ENCODE assay signal across 8 cellular contexts in genomic region chr19:27792576-27793127, GRCh38.
DNase-seq lines count a peak whose midpoint lies in the region; ATAC-seq and TF ChIP-seq lines count a peak whose summit lies in the region.

No MANE protein-coding gene starts in this region.

- no peaks in the 10 kb centered on the region for H3K36me3 ChIP-seq in CD8-positive, alpha-beta memory T cell (ENCODE audit: insufficient read depth, low read length)
- H3K36me3 ChIP-seq in OCI-LY3 (replicated peaks; ENCODE audit: low read depth, low read length): peaks cover 12% of the 10 kb centered on the region

- H3K27me3 Mint-ChIP-seq in CD8-positive, alpha-beta memory T cell: no peaks in the 10 kb centered on the region
- no peaks in the 10 kb centered on the region for H3K27me3 Mint-ChIP-seq in osteocyte (ENCODE audit: unreplicated experiment)

- peaks cover 36 to 51% (median 48%) of the 10 kb centered on the region in 3 donors for H3K4me1 Mint-ChIP-seq in CD8-positive, alpha-beta memory T cell
- H3K4me1 Mint-ChIP-seq in osteocyte (ENCODE audit: unreplicated experiment): peaks cover 28% of the 10 kb centered on the region

- CTCF ChIA-PET in CD8-positive, alpha-beta memory T cell (lab: Charles Lee): interaction anchor here (1.2 kb wide), 2 partner anchors 10 to 1818 kb away, joined by 3 read pairs; no protein-coding TSS in a partner anchor

- H3K36me3 Mint-ChIP-seq in CD8-positive, alpha-beta memory T cell: peaks cover 4 to 26% (median 14%) of the 10 kb centered on the region in 3 donors
- peaks cover 18% of the 10 kb centered on the region for H3K36me3 Mint-ChIP-seq in osteocyte (ENCODE audit: unreplicated experiment)

- H3K9me3 ChIP-seq in CD8-positive, alpha-beta memory T cell (ENCODE audit: low read length): no peaks in the 10 kb centered on the region
- no peaks in the 10 kb centered on the region for H3K9me3 ChIP-seq in OCI-LY3 (ENCODE audit: insufficient read depth, low read length)

- H2AFZ ChIP-seq in OCI-LY3 (ENCODE audit: low read depth, low read length): peak overlapping the region; percentile 71

- peak overlapping the region; percentile 72 for H3K4me2 ChIP-seq in OCI-LY3 (ENCODE audit: low read length)

- H3K27ac ChIP-seq in CD8-positive, alpha-beta memory T cell (ENCODE audit: low read depth, low read length): peak overlapping the region; percentile 91
- peak overlapping the region; percentile 69 for H3K27ac ChIP-seq in OCI-LY3 (ENCODE audit: low read length)

- TF ChIP-seq CTCF in OCI-LY3 (IDR thresholded peaks at IDR 0.05; ENCODE audit: low read depth, low read length): no peak
- no peak for TF ChIP-seq CTCF in epithelial cell of esophagus (IDR thresholded peaks at IDR 0.05; ENCODE audit: insufficient read depth, low read depth, low read length, missing control alignments)
- no peak for TF ChIP-seq CTCF in osteocyte (IDR thresholded peaks at IDR 0.05)

- peaks cover 18% of the 10 kb centered on the region for H3K4me1 ChIP-seq in CD8-positive, alpha-beta memory T cell (ENCODE audit: insufficient read depth, low read length)
- peaks cover 12% of the 10 kb centered on the region for H3K4me1 ChIP-seq in OCI-LY3 (ENCODE audit: low read length)

- H3K9ac ChIP-seq in OCI-LY3 (ENCODE audit: low read length): peak overlapping the region; percentile 77

- POLR2A ChIA-PET in CD8-positive, alpha-beta memory T cell (lab: Charles Lee): no interaction called here

- peak overlapping the region; percentile 93 to 98 (median 95) for H3K4me3 Mint-ChIP-seq in CD8-positive, alpha-beta memory T cell
- peak overlapping the region; percentile 91 for H3K4me3 Mint-ChIP-seq in osteocyte (ENCODE audit: unreplicated experiment)

- H4K20me1 ChIP-seq in OCI-LY3 (ENCODE audit: insufficient read depth, low read length): peaks cover 20% of the 10 kb centered on the region

- peak overlapping the region; percentile 100 for H3K4me3 ChIP-seq in CD8-positive, alpha-beta memory T cell (ENCODE audit: low read length)
- H3K4me3 ChIP-seq in OCI-LY3 (ENCODE audit: low read length) (peak overlapping the region; percentile 86), epithelial cell of esophagus (ENCODE audit: low read length) (peak overlapping the region; percentile 95)

- H3K27ac Mint-ChIP-seq in CD8-positive, alpha-beta memory T cell: peak overlapping the region; percentile 76 to 98 (median 96)
- peak overlapping the region; percentile 93 for H3K27ac Mint-ChIP-seq in osteocyte (ENCODE audit: unreplicated experiment)

- H3K9me3 Mint-ChIP-seq in CD8-positive, alpha-beta memory T cell: no peaks in the 10 kb centered on the region
- peaks cover 13% of the 10 kb centered on the region for H3K9me3 Mint-ChIP-seq in osteocyte (ENCODE audit: unreplicated experiment)

- no peaks in the 10 kb centered on the region for H3K27me3 ChIP-seq in CD8-positive, alpha-beta memory T cell (ENCODE audit: insufficient read depth, low read length, poor library complexity, severe bottlenecking)
- no peaks in the 10 kb centered on the region for H3K27me3 ChIP-seq in OCI-LY3 (ENCODE audit: low read depth, low read length)

- peaks cover 83% of the 10 kb centered on the region for H3K79me2 ChIP-seq in OCI-LY3 (ENCODE audit: low read length)

- ATAC-seq in GM18868 (IDR thresholded peaks at IDR 0.05; ENCODE audit: unreplicated experiment): no peak
- ATAC-seq in HG03095 (IDR thresholded peaks at IDR 0.05; ENCODE audit: unreplicated experiment): no peak
- ATAC-seq in GM18873 (IDR thresholded peaks at IDR 0.05; ENCODE audit: low FRiP score, unreplicated experiment): no peak

- no peak for DNase-seq in CD8-positive, alpha-beta memory T cell
- DNase-seq in epithelial cell of esophagus (ENCODE audit: low read depth) (no peak), osteocyte (ENCODE audit: extremely low spot score, unreplicated experiment) (no peak), medulla oblongata (ENCODE audit: extremely low spot score) (no peak)
